8 cellular contexts compared by ENCODE assay signal in genomic region chr4:99403380-99404194, GRCh38. TPM values are rescaled to one million over a fixed set of nuclear protein-coding genes. Genes with fewer than 3 reads are reported as not detected.
DNase-seq lines count a peak whose midpoint lies in the region; ATAC-seq and TF ChIP-seq lines count a peak whose summit lies in the region.

No MANE protein-coding gene starts in this region.

- intact Hi-C loops in sigmoid colon (cut with DNase I): loop anchor here (2.0 kb wide), 1 partner anchor 201 kb away; no protein-coding TSS in a partner anchor
- intact Hi-C loops in adrenal gland (cut with DNase I): loop anchor here (2.0 to 10.0 kb wide), 3 partner anchors 269 to 409 kb away; partner anchors contain the start of gene METAP1 (in 1 of the 2)

- peaks cover 0 to 34% (median 26%) of the 10 kb centered on the region in 4 donors for H3K4me1 ChIP-seq in sigmoid colon
- H3K4me1 ChIP-seq in adrenal gland (replicated peaks in 1 of 2): peaks cover 0 to 8% of the 10 kb centered on the region in 2 donors

- peak overlapping the region; percentile 62 to 76 (median 64) for H3K27ac ChIP-seq in sigmoid colon
- H3K27ac ChIP-seq in adrenal gland: peak overlapping the region in 2 of 5 donors; percentile 44 to 71

- H3K4me3 ChIP-seq in sigmoid colon (no peak overlapping the region), adrenal gland (no peak overlapping the region)

- no peak for TF ChIP-seq EP300 in sigmoid colon (IDR thresholded peaks at IDR 0.05)

- no peaks in the 10 kb centered on the region for H3K27me3 Mint-ChIP-seq in central memory CD8-positive, alpha-beta T cell
- H3K27me3 Mint-ChIP-seq in endothelial cell (ENCODE audit: unreplicated experiment): no peaks in the 10 kb centered on the region

- no peaks in the 10 kb centered on the region for H3K9me3 Mint-ChIP-seq in central memory CD8-positive, alpha-beta T cell
- H3K9me3 Mint-ChIP-seq in endothelial cell (ENCODE audit: unreplicated experiment): no peaks in the 10 kb centered on the region

- CTCF ChIA-PET in HEK293T (lab: Yijun Ruan, JAX): no interaction called here

- 17 to 56% methylated on average over 5 of the region's 5 CpGs for WGBS in sigmoid colon, 2 donors
- 68 to 78% (median 76%) methylated on average over 5 of the region's 5 CpGs for WGBS in adrenal gland, 4 donors

- H3K36me3 ChIP-seq in sigmoid colon: no peaks in the 10 kb centered on the region
- no peaks in the 10 kb centered on the region for H3K36me3 ChIP-seq in adrenal gland (replicated peaks in 1 of 2)

- POLR2A ChIA-PET in HEK293T (lab: Yijun Ruan, JAX): no interaction called here

- TF ChIP-seq POLR2A in sigmoid colon (IDR thresholded peaks at IDR 0.05) (no peak), adrenal gland (IDR thresholded peaks at IDR 0.05) (no peak)

- H3K9me3 ChIP-seq in sigmoid colon (no peaks in the 10 kb centered on the region), adrenal gland (replicated peaks in 1 of 3) (no peaks in the 10 kb centered on the region)

- TF ChIP-seq CTCF in sigmoid colon (IDR thresholded peaks at IDR 0.05) (no peak), endothelial cell (IDR thresholded peaks at IDR 0.05; ENCODE audit: unreplicated experiment) (no peak), adrenal gland (IDR thresholded peaks at IDR 0.05) (no peak)

- DNase-seq in central memory CD8-positive, alpha-beta T cell (ENCODE audit: low spot score in 2 of 2): no peak
- no peak for DNase-seq in sigmoid colon
- no peak for DNase-seq in endothelial cell (ENCODE audit: low spot score)
- DNase-seq in adrenal gland: no peak
- no peak for DNase-seq in HEK293T (ENCODE audit: extremely low spot score)
- DNase-seq in NCI-H510A (lab: John Stamatoyannopoulos, UW): no peak

- ATAC-seq in GM18907 (IDR thresholded peaks at IDR 0.05; ENCODE audit: unreplicated experiment) (peak; percentile 79), HG02885 (IDR thresholded peaks at IDR 0.05; ENCODE audit: poor library complexity, unreplicated experiment) (peak; percentile 67)
- no peak for ATAC-seq in central memory CD8-positive, alpha-beta T cell (replicated peaks; ENCODE audit: extremely low read depth, poor library complexity, severe bottlenecking)

- peak overlapping the region; percentile 36 for H3K27ac Mint-ChIP-seq in central memory CD8-positive, alpha-beta T cell (ENCODE audit: low read depth)
- H3K27ac Mint-ChIP-seq in endothelial cell (ENCODE audit: unreplicated experiment): no peak overlapping the region

- H3K27me3 ChIP-seq in sigmoid colon (no peaks in the 10 kb centered on the region), adrenal gland (no peaks in the 10 kb centered on the region)

- H3K36me3 Mint-ChIP-seq in central memory CD8-positive, alpha-beta T cell (ENCODE audit: insufficient read depth): no peaks in the 10 kb centered on the region
- H3K36me3 Mint-ChIP-seq in endothelial cell (ENCODE audit: low read depth, unreplicated experiment): no peaks in the 10 kb centered on the region

- peaks cover 6% of the 10 kb centered on the region for H3K4me1 Mint-ChIP-seq in central memory CD8-positive, alpha-beta T cell
- H3K4me1 Mint-ChIP-seq in endothelial cell (ENCODE audit: unreplicated experiment): no peaks in the 10 kb centered on the region

- no peak overlapping the region for H3K4me3 Mint-ChIP-seq in central memory CD8-positive, alpha-beta T cell
- no peak overlapping the region for H3K4me3 Mint-ChIP-seq in endothelial cell (ENCODE audit: unreplicated experiment)

TF ChIP-seq in HEK293T, 16 proteins besides CTCF, POLR2A, EP300 and RAD21:
- TF ChIP-seq L3MBTL2 (conservative IDR thresholded peaks at IDR 0.05): no peak
- TF ChIP-seq ZNF384 (IDR thresholded peaks at IDR 0.05): no peak
- no peak for TF ChIP-seq CTBP1 (IDR thresholded peaks at IDR 0.05; ENCODE audit: borderline replicate concordance)
- TF ChIP-seq TARDBP (IDR thresholded peaks at IDR 0.05): no peak
- no peak for TF ChIP-seq LEF1 (IDR thresholded peaks at IDR 0.05; ENCODE audit: borderline replicate concordance)
- no peak for TF ChIP-seq SUZ12 (IDR thresholded peaks at IDR 0.05)
- TF ChIP-seq BHLHE40 (IDR thresholded peaks at IDR 0.05; ENCODE audit: borderline replicate concordance): no peak
- TF ChIP-seq PKNOX1 (IDR thresholded peaks at IDR 0.05): no peak
- TF ChIP-seq FOXK2 (IDR thresholded peaks at IDR 0.05): no peak
- no peak for TF ChIP-seq HDGF (IDR thresholded peaks at IDR 0.05; ENCODE audit: borderline replicate concordance)
- TF ChIP-seq SP1 (IDR thresholded peaks at IDR 0.05): no peak
- no peak for TF ChIP-seq ARNT (IDR thresholded peaks at IDR 0.05)
- no peak for TF ChIP-seq FOXM1 (IDR thresholded peaks at IDR 0.05; ENCODE audit: borderline replicate concordance)
- no peak for TF ChIP-seq ELF4 (IDR thresholded peaks at IDR 0.05)
- no peak for TF ChIP-seq NFRKB (IDR thresholded peaks at IDR 0.05)
- TF ChIP-seq FOXA1 (IDR thresholded peaks at IDR 0.05): no peak

RNA-seq across cellular contexts. Expression of gene ADH7, which starts 31.6 kb away (rescaled TPM):
- total RNA-seq in sigmoid colon: not detected
- polyA plus RNA-seq in sigmoid colon: under 1 TPM in 2 of 3 donors, not detected in 1; 0.03 to 0.60 TPM
- total RNA-seq in endothelial cell (ENCODE audit: unreplicated experiment): not detected
- total RNA-seq in adrenal gland: not detected
- polyA plus RNA-seq in adrenal gland: under 1 TPM in 1 of 3 donors, not detected in 2; 0.13 TPM

RNA-seq across cellular contexts. Expression of gene ADH1C, which starts 51.0 kb away (rescaled TPM):
- 10 to 100 TPM in 3 of 4 donors, 1 to 10 TPM in 1; 2.6 to 25.3 (median 15.9) TPM for total RNA-seq in sigmoid colon
- 100 to 1,000 TPM in 2 of 3 donors, 10 to 100 TPM in 1; 94.4 to 311 (median 283) TPM for polyA plus RNA-seq in sigmoid colon
- not detected for total RNA-seq in endothelial cell (ENCODE audit: unreplicated experiment)
- total RNA-seq in adrenal gland: 1 to 10 TPM in 5 of 8 donors, under 1 TPM in 3; 0.32 to 3.6 (median 1.3) TPM
- polyA plus RNA-seq in adrenal gland: 1 to 10 TPM in 2 of 3 donors, under 1 TPM in 1; 0.51 to 3.4 (median 1.5) TPM
